8 cellular contexts compared by ENCODE assay signal in the genomic region with DNA sequence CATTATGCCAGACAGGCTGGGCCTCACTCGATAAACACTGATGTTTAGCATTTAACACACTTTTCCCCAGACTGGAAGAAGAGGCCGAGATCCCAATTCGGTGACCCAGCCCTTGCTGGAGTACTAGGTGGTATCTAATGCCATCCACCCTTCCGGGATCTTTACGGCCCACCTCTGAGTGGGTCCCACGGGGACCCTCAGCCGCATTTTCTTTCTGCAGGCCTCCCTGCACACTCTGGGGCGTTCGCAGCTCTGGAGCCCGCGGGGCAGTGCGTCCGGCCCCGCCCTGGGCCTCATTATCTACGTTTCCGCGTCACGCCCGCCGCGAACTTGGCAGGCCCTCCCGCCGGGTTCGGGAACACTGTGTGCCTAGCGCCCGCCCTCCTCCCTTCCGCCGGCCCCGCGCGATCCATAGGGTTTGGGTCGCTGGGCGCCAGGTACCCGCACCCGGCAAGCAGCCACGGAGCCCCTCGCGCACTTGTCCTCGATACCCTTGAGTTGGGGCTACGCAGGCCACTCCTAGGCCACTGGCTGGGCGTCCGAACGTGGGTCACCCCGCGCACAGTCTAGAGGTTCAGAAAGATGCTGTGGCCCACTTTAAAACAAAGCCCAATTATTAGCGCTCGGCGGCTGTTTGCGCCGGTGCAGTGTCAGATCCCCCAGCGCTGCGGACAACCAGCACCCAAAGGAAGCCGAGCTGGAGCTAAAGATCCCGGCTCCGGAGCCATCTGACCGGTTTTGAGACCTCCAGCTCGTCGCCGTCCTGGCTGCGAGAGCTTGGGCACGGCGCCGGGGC. TPM values are rescaled to one million over a fixed set of nuclear protein-coding genes. Genes with fewer than 3 reads are reported as not detected.
DNase-seq lines count a peak whose midpoint lies in the region; ATAC-seq and TF ChIP-seq lines count a peak whose summit lies in the region.

No MANE protein-coding gene starts in this region.

- no peak for TF ChIP-seq RAD21 in SK-N-SH (IDR thresholded peaks at IDR 0.05; ENCODE audit: low read length)

- in situ Hi-C loops in HAP-1 (cut with MboI; ENCODE audit: low sequenced_read_pairs), result no loop called here

- H2AFZ ChIP-seq in SK-N-SH (ENCODE audit: low read depth), result peak overlapping the region; percentile 59

- H3K9ac ChIP-seq in SK-N-SH, result peak overlapping the region; percentile 97

- peak overlapping the region; percentile 95 for H3K4me3 Mint-ChIP-seq in activated naive CD8-positive, alpha-beta T cell

- peaks cover 42% of the 10 kb centered on the region for H3K4me1 Mint-ChIP-seq in activated naive CD8-positive, alpha-beta T cell (ENCODE audit: low read depth)

- TF ChIP-seq POLR2A in ovary (IDR thresholded peaks at IDR 0.05), result peak; percentile 94

- no peaks in the 10 kb centered on the region for H3K9me3 Mint-ChIP-seq in activated naive CD8-positive, alpha-beta T cell (ENCODE audit: low read depth)

- peak overlapping the region; percentile 39 for H3K4me3 ChIP-seq in HAP-1
- H3K4me3 ChIP-seq in SK-N-SH (ENCODE audit: low read depth in 2 of 2, low read length in 1 of 2), result peak overlapping the region; percentile 63 to 72
- peak overlapping the region; percentile 59 for H3K4me3 ChIP-seq in ovary
- peak overlapping the region; percentile 97 for H3K4me3 ChIP-seq in thoracic aorta

- H3K27me3 ChIP-seq in HAP-1 (ENCODE audit: low read depth) (no peaks in the 10 kb centered on the region), SK-N-SH (ENCODE audit: insufficient read depth) (no peaks in the 10 kb centered on the region), ovary (no peaks in the 10 kb centered on the region), thoracic aorta (replicated peaks; ENCODE audit: insufficient read depth) (no peaks in the 10 kb centered on the region)

- DNase-seq in HAP-1 (ENCODE audit: low spot score in 2 of 2) (peak in 1 of 2 experiments; percentile 72), SK-N-SH (peak; percentile 60), cardiac septum (ENCODE audit: low spot score) (peak; percentile 93), ovary (peak; percentile 92 to 98 (median 94)), thoracic aorta (ENCODE audit: low spot score) (peak; percentile 70), NAMALWA (ENCODE audit: low spot score) (no peak)

- no peaks in the 10 kb centered on the region for H4K20me1 ChIP-seq in SK-N-SH (ENCODE audit: insufficient read depth)

- H3K4me1 ChIP-seq in HAP-1 (peaks cover 9% of the 10 kb centered on the region), SK-N-SH (ENCODE audit: control insufficient read depth in 1 of 2, insufficient read depth in 2 of 2, low read depth in 1 of 2, low read length in 1 of 2) (peaks cover 13% of the 10 kb centered on the region in 2 experiments; a peak in 3 of 4 replicates), ovary (ENCODE audit: insufficient read depth) (peaks cover 6% of the 10 kb centered on the region), thoracic aorta (ENCODE audit: control insufficient read depth in 1 of 2, low read depth in 2 of 2) (peaks cover 18 to 37% of the 10 kb centered on the region in 2 donors)

- H3F3A ChIP-seq in SK-N-SH (replicated peaks; ENCODE audit: insufficient read depth), result peaks cover 17% of the 10 kb centered on the region

- H3K36me3 ChIP-seq in HAP-1 (replicated peaks), result no peaks in the 10 kb centered on the region
- H3K36me3 ChIP-seq in SK-N-SH (replicated peaks in 1 of 2; ENCODE audit: control insufficient read depth in 1 of 2, insufficient read depth in 2 of 2, low read length in 1 of 2), result no peaks in the 10 kb centered on the region
- no peaks in the 10 kb centered on the region for H3K36me3 ChIP-seq in ovary
- H3K36me3 ChIP-seq in thoracic aorta, result no peaks in the 10 kb centered on the region

- peak overlapping the region; percentile 97 for H3K4me2 ChIP-seq in SK-N-SH

- H3K79me2 ChIP-seq in SK-N-SH (ENCODE audit: insufficient read depth), result peaks cover 39% of the 10 kb centered on the region

- ATAC-seq in thoracic aorta (ENCODE audit: insufficient number of reproducible peaks, low FRiP score, low read depth) (peak; percentile 84), GM21381 (IDR thresholded peaks at IDR 0.05; ENCODE audit: unreplicated experiment) (no peak)

- no peaks in the 10 kb centered on the region for H3K9me2 ChIP-seq in SK-N-SH

- H3K36me3 Mint-ChIP-seq in activated naive CD8-positive, alpha-beta T cell, result no peaks in the 10 kb centered on the region

- H3K9me3 ChIP-seq in HAP-1 (no peaks in the 10 kb centered on the region), SK-N-SH (no peaks in the 10 kb centered on the region), ovary (no peaks in the 10 kb centered on the region), thoracic aorta (no peaks in the 10 kb centered on the region)

- H3K27me3 Mint-ChIP-seq in activated naive CD8-positive, alpha-beta T cell, result no peaks in the 10 kb centered on the region

- CTCF ChIA-PET in SK-N-SH (lab: Yijun Ruan, JAX), result interaction anchor here (0.7 to 2.2 kb wide), 6 partner anchors 9 to 197 kb away, joined by 3 to 11 read pairs (median 6); no protein-coding TSS in a partner anchor

- intact Hi-C loops in cardiac septum (cut with DNase I), result loop anchor here (1.0 to 5.0 kb wide), 3 partner anchors 41 to 110 kb away; no protein-coding TSS in a partner anchor
- intact Hi-C loops in ovary (cut with DNase I), result loop anchor here in 3 of 4 donors (2.0 to 5.0 kb wide), 5 partner anchors 39 to 361 kb away; partner anchors contain the start of gene PAXBP1 (in 1 of the 3)

- 21% methylated on average over 20 of the region's 63 CpGs for WGBS in SK-N-SH (ENCODE audit: low lambda C conversion rate)
- 1 to 2% (median 1%) methylated on average over 45 to 63 of the region's 63 CpGs for WGBS in ovary, 3 donors

- POLR2A ChIA-PET in SK-N-SH (lab: Yijun Ruan, JAX), result interaction anchor here (0.9 kb wide), 1 partner anchor 8 kb away, joined by 3 read pairs; no protein-coding TSS in a partner anchor

- peak overlapping the region in 1 of 2 experiments; percentile 81; a peak in 2 of 4 replicates for H3K27ac ChIP-seq in SK-N-SH (ENCODE audit: low read depth in 2 of 2, low read length in 1 of 2)
- H3K27ac ChIP-seq in ovary, result peak overlapping the region; percentile 96 to 99
- peak overlapping the region; percentile 99 to 100 for H3K27ac ChIP-seq in thoracic aorta

- H3K27ac Mint-ChIP-seq in activated naive CD8-positive, alpha-beta T cell, result peak overlapping the region; percentile 94

- TF ChIP-seq EP300 in SK-N-SH (IDR thresholded peaks at IDR 0.05; ENCODE audit: borderline replicate concordance in 1 of 2, low read depth in 1 of 2, low read length in 1 of 2), result peak in 1 of 2 experiments; percentile 18; a peak in 1 of 4 replicates
- TF ChIP-seq EP300 in ovary (IDR thresholded peaks at IDR 0.05), result peak; percentile 89

- TF ChIP-seq CTCF in SK-N-SH (IDR thresholded peaks at IDR 0.05), result no peak
- TF ChIP-seq CTCF in ovary (IDR thresholded peaks at IDR 0.05), result peak in 2 of 3 donors; percentile 8 to 18
- no peak for TF ChIP-seq CTCF in thoracic aorta (IDR thresholded peaks at IDR 0.05)

TF ChIP-seq in SK-N-SH, 30 proteins besides CTCF, POLR2A, EP300 and RAD21 (continues in another document):
- TF ChIP-seq TCF12 (IDR thresholded peaks at IDR 0.05), result no peak
- TF ChIP-seq ELF1 (IDR thresholded peaks at IDR 0.05), result peak; percentile 36; the same call in 1 of the 2 replicates
- TF ChIP-seq NFIC (IDR thresholded peaks at IDR 0.05; ENCODE audit: borderline replicate concordance), result peak; percentile 35; the same call in 1 of the 2 replicates
- peak; percentile 40; the same call in 1 of the 2 replicates for TF ChIP-seq POLR2AphosphoS5 (IDR thresholded peaks at IDR 0.05; ENCODE audit: low read depth, low read length)
- TF ChIP-seq JUND (IDR thresholded peaks at IDR 0.05), result no peak
- TF ChIP-seq ZBTB33 (IDR thresholded peaks at IDR 0.05; ENCODE audit: borderline replicate concordance, low read depth), result no peak
- no peak for TF ChIP-seq GATA2 (CRISPR knock-in tag; IDR thresholded peaks at IDR 0.05)
- TF ChIP-seq FOXJ3 (CRISPR knock-in tag; IDR thresholded peaks at IDR 0.05), result no peak
- no peak for TF ChIP-seq CHD2 (IDR thresholded peaks at IDR 0.05; ENCODE audit: low read length, partially characterized antibody)
- TF ChIP-seq, protein P1, sequence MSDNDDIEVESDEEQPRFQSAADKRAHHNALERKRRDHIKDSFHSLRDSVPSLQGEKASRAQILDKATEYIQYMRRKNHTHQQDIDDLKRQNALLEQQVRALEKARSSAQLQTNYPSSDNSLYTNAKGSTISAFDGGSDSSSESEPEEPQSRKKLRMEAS (IDR thresholded peaks at IDR 0.05; ENCODE audit: low read depth), result peak; percentile 67
- TF ChIP-seq FOSL2 (IDR thresholded peaks at IDR 0.05; ENCODE audit: borderline replicate concordance, low read depth), result no peak
- TF ChIP-seq MXI1 (IDR thresholded peaks at IDR 0.05; ENCODE audit: low read depth, low read length), result no peak
- no peak for TF ChIP-seq MEF2A (IDR thresholded peaks at IDR 0.05; ENCODE audit: borderline replicate concordance, low read depth)

RNA-seq across cellular contexts. Expression of gene EVA1C, which starts 0.9 kb away (rescaled TPM):
- polyA plus RNA-seq in SK-N-SH (2012; rRNA removed), result 9.5 and 10.1 TPM in 2 replicates
- 9.0 and 9.9 TPM in 2 replicates for polyA plus RNA-seq in SK-N-SH (2012; cell fraction: cytosol; rRNA removed)
- 11.5 and 12.6 TPM in 2 replicates for polyA plus RNA-seq in SK-N-SH (2012; cell fraction: nucleus; rRNA removed)
- 15.4 TPM for total RNA-seq in cardiac septum
- total RNA-seq in ovary, result 100 to 1,000 TPM in 1 of 7 donors, 10 to 100 TPM in 6; 27.1 to 156 (median 49.6) TPM
- polyA plus RNA-seq in ovary, result 10 to 100 TPM; 29.9 to 46.6 TPM
- 100 to 1,000 TPM in 1 of 2 donors, 10 to 100 TPM in 1; 81.2 to 115 TPM for total RNA-seq in thoracic aorta

RNA-seq across cellular contexts. Expression of gene URB1, which starts 18.8 kb away (rescaled TPM):
- 9.9 and 12.5 TPM in 2 replicates for polyA plus RNA-seq in SK-N-SH (2012; rRNA removed)
- polyA plus RNA-seq in SK-N-SH (2012; cell fraction: cytosol; rRNA removed), result 4.7 and 6.4 TPM in 2 replicates
- 19.7 and 25.3 TPM in 2 replicates for polyA plus RNA-seq in SK-N-SH (2012; cell fraction: nucleus; rRNA removed)
- 10.5 TPM for total RNA-seq in cardiac septum
- total RNA-seq in ovary, result 10 to 100 TPM; 14.4 to 29.6 (median 19.6) TPM
- polyA plus RNA-seq in ovary, result 1 to 10 TPM; 7.6 to 9.1 TPM
- total RNA-seq in thoracic aorta, result 10 to 100 TPM; 35.1 to 64.8 TPM

Comparison
In these comparisons a context has a peak if more than half of its experiments do, and no peak if none do; other contexts are left out.
1. H3K4me3 ChIP-seq: peak in every context shown above with its lines; median percentile 97 in thoracic aorta; 68 in SK-N-SH; 59 in ovary; 39 in HAP-1.
2. CTCF ChIP-seq: peak in ovary (2 of 3); none in SK-N-SH (single experiment) and thoracic aorta (single experiment).